ENCODE assay signal across 15 cellular contexts in genomic region chr2:108616290-108616689, GRCh38.
DNase-seq lines count a peak whose midpoint lies in the region; ATAC-seq and TF ChIP-seq lines count a peak whose summit lies in the region.
"Had no signal": no experiment of that assay in that cellular context is flagged by ENCODE, and none has a peak within 500 bp of the region (broad histone marks: within the 10 kb centered on the region; RNA-seq: fewer than 3 reads in every experiment).

No MANE protein-coding gene starts in this region.

- H3K4me3 Mint-ChIP-seq in stimulated activated naive CD8-positive, alpha-beta T cell treated with anti-CD3 and anti-CD28 coated beads, Interleukin-15, Interleukin-2, amounts not matched to agents 100 ng/mL and 50 ng/mL, for 24 hours: no peak overlapping the region
- no peak overlapping the region for H3K4me3 Mint-ChIP-seq in stimulated activated naive CD8-positive, alpha-beta T cell treated with anti-CD3 and anti-CD28 coated beads, Interleukin-15, amount 100 ng/mL, for 72 hours
- H3K4me3 Mint-ChIP-seq in activated CD4-positive, alpha-beta memory T cell treated with anti-CD3 and anti-CD28 coated beads for 36 hours: no peak overlapping the region

- intact Hi-C loops in activated CD4-positive, alpha-beta memory T cell treated with anti-CD3 and anti-CD28 coated beads for 36 hours (cut with micrococcal nuclease): loop anchor here (10.0 kb wide), 1 partner anchor 599 kb away; no protein-coding TSS in a partner anchor
- intact Hi-C loops in lower lobe of right lung (cut with DNase I): no loop called here

- H3K27me3 Mint-ChIP-seq in stimulated activated naive CD8-positive, alpha-beta T cell treated with anti-CD3 and anti-CD28 coated beads, Interleukin-15, Interleukin-2, amounts not matched to agents 100 ng/mL and 50 ng/mL, for 24 hours: no peaks in the 10 kb centered on the region
- no peaks in the 10 kb centered on the region for H3K27me3 Mint-ChIP-seq in stimulated activated naive CD8-positive, alpha-beta T cell treated with anti-CD3 and anti-CD28 coated beads, Interleukin-15, amount 100 ng/mL, for 72 hours
- H3K27me3 Mint-ChIP-seq in activated CD4-positive, alpha-beta memory T cell treated with anti-CD3 and anti-CD28 coated beads for 36 hours: no peaks in the 10 kb centered on the region

- no peaks in the 10 kb centered on the region for H3K27me3 ChIP-seq in lower lobe of right lung (ENCODE audit: low read depth)
- H3K27me3 ChIP-seq: thyroid gland had no signal

- no peak for DNase-seq in stimulated activated naive CD8-positive, alpha-beta T cell treated with anti-CD3 and anti-CD28 coated beads, Interleukin-15, amount 100 ng/mL, for 72 hours
- no peak for DNase-seq in activated CD4-positive, alpha-beta memory T cell treated with anti-CD3 and anti-CD28 coated beads for 36 hours
- DNase-seq in lower lobe of right lung: no peak
- DNase-seq in central memory CD4-positive, alpha-beta T cell: no peak
- DNase-seq in cerebellar nuclear complex (lab: John Stamatoyannopoulos, UW): no peak
- DNase-seq in NCI-H1930 (lab: John Stamatoyannopoulos, UW): no peak
- DNase-seq: activated CD4-positive, alpha-beta T cell treated with anti-CD3 and anti-CD28 coated beads for 48 hours; activated effector memory CD4-positive, alpha-beta T cell treated with anti-CD3 and anti-CD28 coated beads, Interleukin-2, amount 50 U/mL, for 16 hours; DND-41; foreskin melanocyte; mucosa of descending colon had no signal

- H3K9me3 ChIP-seq in lower lobe of right lung: no peaks in the 10 kb centered on the region
- H3K9me3 ChIP-seq: mucosa of descending colon, thyroid gland had no signal

- TF ChIP-seq CTCF in lower lobe of right lung (IDR thresholded peaks at IDR 0.05): no peak

- peaks cover 90% of the 10 kb centered on the region for H3K4me1 ChIP-seq in lower lobe of right lung

- H3K27ac ChIP-seq in lower lobe of right lung: peak overlapping the region; percentile 25
- H3K27ac ChIP-seq: parathyroid adenoma had no signal

- H3K36me3 ChIP-seq in lower lobe of right lung: no peaks in the 10 kb centered on the region
- H3K36me3 ChIP-seq: thyroid gland had no signal

- no peaks in the 10 kb centered on the region for H3K36me3 Mint-ChIP-seq in stimulated activated naive CD8-positive, alpha-beta T cell treated with anti-CD3 and anti-CD28 coated beads, Interleukin-15, Interleukin-2, amounts not matched to agents 100 ng/mL and 50 ng/mL, for 24 hours (ENCODE audit: low read depth)
- H3K36me3 Mint-ChIP-seq in activated CD4-positive, alpha-beta memory T cell treated with anti-CD3 and anti-CD28 coated beads for 36 hours: peaks cover 2% of the 10 kb centered on the region

- ATAC-seq in stimulated activated naive CD8-positive, alpha-beta T cell treated with anti-CD3 and anti-CD28 coated beads, Interleukin-15, amount 100 ng/mL, for 72 hours: no peak
- ATAC-seq in lower lobe of right lung (no peak), GM21737 (IDR thresholded peaks at IDR 0.05; ENCODE audit: unreplicated experiment) (no peak)

- POLR2A ChIA-PET in activated CD4-positive, alpha-beta memory T cell treated with anti-CD3 and anti-CD28 coated beads for 36 hours (lab: Charles Lee): interaction anchor here (2.0 kb wide), 1 partner anchor 12 kb away, joined by 10 read pairs; no protein-coding TSS in a partner anchor

- no peak overlapping the region for H3K4me3 ChIP-seq in lower lobe of right lung
- H3K4me3 ChIP-seq: mucosa of descending colon, thyroid gland had no signal

- no peaks in the 10 kb centered on the region for H3K9me3 Mint-ChIP-seq in stimulated activated naive CD8-positive, alpha-beta T cell treated with anti-CD3 and anti-CD28 coated beads, Interleukin-15, Interleukin-2, amounts not matched to agents 100 ng/mL and 50 ng/mL, for 24 hours
- H3K9me3 Mint-ChIP-seq in stimulated activated naive CD8-positive, alpha-beta T cell treated with anti-CD3 and anti-CD28 coated beads, Interleukin-15, amount 100 ng/mL, for 72 hours: no peaks in the 10 kb centered on the region
- H3K9me3 Mint-ChIP-seq in activated CD4-positive, alpha-beta memory T cell treated with anti-CD3 and anti-CD28 coated beads for 36 hours: no peaks in the 10 kb centered on the region

- peak overlapping the region; percentile 62 for H3K27ac Mint-ChIP-seq in stimulated activated naive CD8-positive, alpha-beta T cell treated with anti-CD3 and anti-CD28 coated beads, Interleukin-15, Interleukin-2, amounts not matched to agents 100 ng/mL and 50 ng/mL, for 24 hours
- no peak overlapping the region for H3K27ac Mint-ChIP-seq in stimulated activated naive CD8-positive, alpha-beta T cell treated with anti-CD3 and anti-CD28 coated beads, Interleukin-15, amount 100 ng/mL, for 72 hours
- peak overlapping the region; percentile 86 for H3K27ac Mint-ChIP-seq in activated CD4-positive, alpha-beta memory T cell treated with anti-CD3 and anti-CD28 coated beads for 36 hours

- CTCF ChIA-PET in activated CD4-positive, alpha-beta memory T cell treated with anti-CD3 and anti-CD28 coated beads for 36 hours (lab: Charles Lee): interaction anchor here (1.3 to 10.3 kb wide), 2 partner anchors 15 to 21 kb away, joined by 5 to 237 read pairs; no protein-coding TSS in a partner anchor

- peaks cover 92% of the 10 kb centered on the region for H3K4me1 Mint-ChIP-seq in stimulated activated naive CD8-positive, alpha-beta T cell treated with anti-CD3 and anti-CD28 coated beads, Interleukin-15, Interleukin-2, amounts not matched to agents 100 ng/mL and 50 ng/mL, for 24 hours (ENCODE audit: low read depth)
- H3K4me1 Mint-ChIP-seq in stimulated activated naive CD8-positive, alpha-beta T cell treated with anti-CD3 and anti-CD28 coated beads, Interleukin-15, amount 100 ng/mL, for 72 hours: peaks cover 85% of the 10 kb centered on the region
- peaks cover 92% of the 10 kb centered on the region for H3K4me1 Mint-ChIP-seq in activated CD4-positive, alpha-beta memory T cell treated with anti-CD3 and anti-CD28 coated beads for 36 hours (ENCODE audit: low read depth)

Comparison
In these comparisons a context has a peak if more than half of its experiments do, and no peak if none do; other contexts are left out.
1. H3K27ac Mint-ChIP-seq: peak in stimulated activated naive CD8-positive, alpha-beta T cell treated with anti-CD3 and anti-CD28 coated beads, Interleukin-15, Interleukin-2, amounts not matched to agents 100 ng/mL and 50 ng/mL, for 24 hours (single experiment) and activated CD4-positive, alpha-beta memory T cell treated with anti-CD3 and anti-CD28 coated beads for 36 hours (single experiment); none in stimulated activated naive CD8-positive, alpha-beta T cell treated with anti-CD3 and anti-CD28 coated beads, Interleukin-15, amount 100 ng/mL, for 72 hours (0 of 2).